ENCODE assay signal across 10 cellular contexts in genomic region chr6:87426789-87427188, GRCh38. TPM values are rescaled to one million over a fixed set of nuclear protein-coding genes. Genes with fewer than 3 reads are reported as not detected.
"Had no signal": no experiment of that assay in that cellular context is flagged by ENCODE, and none has a peak within 500 bp of the region (broad histone marks: within the 10 kb centered on the region; RNA-seq: fewer than 3 reads in every experiment).

No MANE protein-coding gene starts in this region.

- H3K4me3 ChIP-seq: GM23338 had no signal

- FAIRE-seq: H1, H54, HTR-8/SVneo had no signal

- H3K27ac ChIP-seq: KMS-11 had no signal

- H3K9ac ChIP-seq: KMS-11 had no signal

- ATAC-seq: GM23338 had no signal

- H2AFZ ChIP-seq: GM23338 had no signal

- H3K4me2 ChIP-seq: GM23338, KMS-11 had no signal

- DNase-seq: H9, HCEC 1CT, IMR-90, KBM-7 had no signal

RNA-seq across cellular contexts. Expression of gene CFAP206, which starts 19.0 kb away (rescaled TPM):
- total RNA-seq: GM23338, H1, H9, HT-29 had no signal
- polyA plus RNA-seq: GM23338, H1 had no signal
